Comparison of ENCODE assay signal across 8 cellular contexts in the genomic region with DNA sequence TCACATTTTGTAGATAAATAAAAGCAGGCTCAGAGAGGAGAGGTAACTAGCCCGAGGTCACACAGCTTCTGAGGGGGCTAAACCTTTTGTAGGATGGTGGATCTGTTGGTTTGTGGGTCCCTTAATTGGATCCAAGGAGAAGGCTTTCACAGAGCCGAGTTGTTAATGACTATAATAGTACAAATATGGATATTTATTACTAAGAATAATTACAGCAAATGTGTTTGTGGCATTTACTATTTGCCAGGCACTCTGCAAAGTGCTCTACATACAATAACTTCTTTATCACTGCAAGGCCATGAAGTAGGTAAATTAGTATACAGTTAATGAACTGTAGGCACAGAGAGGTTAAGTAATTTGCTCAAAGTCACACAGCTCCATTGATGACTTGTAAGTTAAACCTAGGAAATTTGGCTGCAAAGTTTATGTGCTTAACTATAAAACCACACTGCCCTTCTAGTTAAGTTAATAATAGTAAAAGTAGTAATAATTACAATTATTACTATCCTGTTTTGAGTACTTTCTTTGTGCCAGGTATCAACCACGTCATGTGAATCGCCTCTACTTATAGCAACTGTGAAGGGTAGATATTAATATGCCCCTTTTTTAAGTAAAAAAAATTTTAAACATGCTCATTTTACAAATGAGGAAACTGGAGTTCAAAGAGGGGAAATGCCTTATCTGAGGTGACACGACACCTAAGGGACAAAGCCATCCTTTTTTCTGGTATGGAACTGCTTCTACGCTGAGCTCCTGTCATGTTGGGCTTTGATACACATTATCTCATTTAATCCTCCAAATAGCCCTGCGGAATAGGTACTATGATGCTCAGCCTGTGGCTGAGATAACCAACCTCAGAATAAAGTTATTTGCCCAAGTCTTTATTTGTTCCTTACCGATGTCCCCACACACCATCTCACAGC. TPM values are rescaled to one million over a fixed set of nuclear protein-coding genes. Genes with fewer than 3 reads are reported as not detected.
DNase-seq lines count a peak whose midpoint lies in the region; ATAC-seq and TF ChIP-seq lines count a peak whose summit lies in the region.

No MANE protein-coding gene starts in this region.

- H3K4me3 Mint-ChIP-seq in activated B cell treated with CpG ODN at 0.5 μM for 24 hours = peak overlapping the region; percentile 83
- peak overlapping the region; percentile 91 for H3K4me3 Mint-ChIP-seq in stimulated activated effector memory CD8-positive, alpha-beta T cell treated with anti-CD3 and anti-CD28 coated beads, Interleukin-12 subunit alpha, Interleukin-12 subunit beta, amount 100 ng/mL, for 72 hours

- DNase-seq in HL-60 (ENCODE audit: low read depth in 1 of 2, low spot score in 1 of 2) (no peak), activated B cell treated with CpG ODN at 0.5 μM for 24 hours (no peak), hepatocyte (ENCODE audit: low spot score) (no peak), HuH-7 (ENCODE audit: low spot score) (no peak), NOMO-1 (lab: John Stamatoyannopoulos, UW; ENCODE audit: unreplicated experiment in 2 of 2) (no peak)
- no peak for DNase-seq in stimulated activated effector memory CD8-positive, alpha-beta T cell treated with anti-CD3 and anti-CD28 coated beads, Interleukin-12 subunit alpha, Interleukin-12 subunit beta, amount 100 ng/mL, for 72 hours (ENCODE audit: low spot score in 2 of 2)
- DNase-seq in stimulated activated CD4-positive, alpha-beta T cell treated with anti-CD3 and anti-CD28 coated beads, Interleukin-1b, Interleukin-23, amount 100 ng/mL, for 48 hours = no peak

- ATAC-seq in activated B cell treated with CpG ODN at 0.5 μM for 24 hours (ENCODE audit: low read depth) (no peak), HG02870 (IDR thresholded peaks at IDR 0.05; ENCODE audit: unreplicated experiment) (no peak)
- no peak for ATAC-seq in stimulated activated effector memory CD8-positive, alpha-beta T cell treated with anti-CD3 and anti-CD28 coated beads, Interleukin-12 subunit alpha, Interleukin-12 subunit beta, amount 100 ng/mL, for 72 hours

- H3K4me1 Mint-ChIP-seq in activated B cell treated with CpG ODN at 0.5 μM for 24 hours = peaks cover 69% of the 10 kb centered on the region
- peaks cover 76% of the 10 kb centered on the region for H3K4me1 Mint-ChIP-seq in stimulated activated effector memory CD8-positive, alpha-beta T cell treated with anti-CD3 and anti-CD28 coated beads, Interleukin-12 subunit alpha, Interleukin-12 subunit beta, amount 100 ng/mL, for 72 hours

- no peak overlapping the region for H3K27ac ChIP-seq in HL-60 (replicated peaks)
- H3K27ac ChIP-seq in hepatocyte = peak overlapping the region; percentile 80

- no peaks in the 10 kb centered on the region for H3K36me3 ChIP-seq in hepatocyte (replicated peaks; ENCODE audit: insufficient read depth, low read depth)

- H3K9me2 ChIP-seq in hepatocyte (replicated peaks; ENCODE audit: insufficient read depth) = no peaks in the 10 kb centered on the region

- peaks cover 21% of the 10 kb centered on the region for H3K36me3 Mint-ChIP-seq in activated B cell treated with CpG ODN at 0.5 μM for 24 hours (ENCODE audit: low read depth)
- H3K36me3 Mint-ChIP-seq in stimulated activated effector memory CD8-positive, alpha-beta T cell treated with anti-CD3 and anti-CD28 coated beads, Interleukin-12 subunit alpha, Interleukin-12 subunit beta, amount 100 ng/mL, for 72 hours = peaks cover 48% of the 10 kb centered on the region

- 74% methylated on average over 8 of the region's 8 CpGs for WGBS in hepatocyte (ENCODE audit: low lambda C conversion rate, missing lambda C conversion rate)

- H3K27ac Mint-ChIP-seq in activated B cell treated with CpG ODN at 0.5 μM for 24 hours = peak overlapping the region; percentile 66
- H3K27ac Mint-ChIP-seq in stimulated activated effector memory CD8-positive, alpha-beta T cell treated with anti-CD3 and anti-CD28 coated beads, Interleukin-12 subunit alpha, Interleukin-12 subunit beta, amount 100 ng/mL, for 72 hours = peak overlapping the region; percentile 100

- CTCF ChIA-PET in activated B cell treated with CpG ODN at 0.5 μM for 24 hours (lab: Charles Lee) = interaction anchor here (0.6 to 1.7 kb wide), 4 partner anchors 12 to 144 kb away, joined by 3 to 5 read pairs (median 4); no protein-coding TSS in a partner anchor

- peak overlapping the region; percentile 76 for H3K4me2 ChIP-seq in hepatocyte

- TF ChIP-seq CTCF in HL-60 (IDR thresholded peaks at IDR 0.05; ENCODE audit: insufficient read depth, low read length) (no peak), activated B cell treated with CpG ODN at 0.5 μM for 24 hours (IDR thresholded peaks at IDR 0.05) (no peak), hepatocyte (IDR thresholded peaks at IDR 0.05; ENCODE audit: poor library complexity) (no peak)

- POLR2A ChIA-PET in activated B cell treated with CpG ODN at 0.5 μM for 24 hours (lab: Charles Lee) = interaction anchor here (0.6 to 14.2 kb wide), 8 partner anchors 9 to 276 kb away, joined by 3 to 478 read pairs (median 7); partner anchors contain the start of gene BHLHE40

- intact Hi-C loops in activated B cell treated with CpG ODN at 0.5 μM for 24 hours (cut with micrococcal nuclease) = loop anchor here (1.0 to 10.0 kb wide), 4 partner anchors 8 to 923 kb away; partner anchors contain the start of genes BHLHE40, ITPR1 and SETMAR

- H3K9me3 Mint-ChIP-seq in activated B cell treated with CpG ODN at 0.5 μM for 24 hours = no peaks in the 10 kb centered on the region
- no peaks in the 10 kb centered on the region for H3K9me3 Mint-ChIP-seq in stimulated activated effector memory CD8-positive, alpha-beta T cell treated with anti-CD3 and anti-CD28 coated beads, Interleukin-12 subunit alpha, Interleukin-12 subunit beta, amount 100 ng/mL, for 72 hours

- no peaks in the 10 kb centered on the region for H4K20me1 ChIP-seq in hepatocyte (ENCODE audit: insufficient read depth, poor library complexity, severe bottlenecking)

- H2AFZ ChIP-seq in hepatocyte = no peak overlapping the region

- H3K4me3 ChIP-seq in HL-60 (replicated peaks; ENCODE audit: insufficient read depth, low read length) (peak overlapping the region; percentile 55), hepatocyte (peak overlapping the region; percentile 15)

- no peaks in the 10 kb centered on the region for H3K27me3 ChIP-seq in HL-60 (ENCODE audit: insufficient read depth, poor library complexity, severe bottlenecking)
- H3K27me3 ChIP-seq in hepatocyte = no peaks in the 10 kb centered on the region

- H3K79me2 ChIP-seq in hepatocyte = peaks cover 11% of the 10 kb centered on the region

- no peaks in the 10 kb centered on the region for H3K9me3 ChIP-seq in hepatocyte (ENCODE audit: low read depth)

- H3K27me3 Mint-ChIP-seq in activated B cell treated with CpG ODN at 0.5 μM for 24 hours = no peaks in the 10 kb centered on the region

- H3K4me1 ChIP-seq in hepatocyte (ENCODE audit: insufficient read depth) = peaks cover 19% of the 10 kb centered on the region

RNA-seq across cellular contexts. Expression of gene BHLHE40, which starts 8.4 kb away (rescaled TPM):
- total RNA-seq in activated B cell treated with CpG ODN at 0.5 μM for 24 hours (41.5 and 43.9 TPM in 2 replicates), hepatocyte (67.1 and 71.6 TPM in 2 replicates)
- polyA plus RNA-seq in hepatocyte = 116 and 140 TPM in 2 replicates
